ENCODE assay signal across 35 cellular contexts in genomic region chr3:172655388-172655787, GRCh38.
"Had no signal": no experiment of that assay in that cellular context is flagged by ENCODE, and none has a peak within 500 bp of the region (broad histone marks: within the 10 kb centered on the region; RNA-seq: fewer than 3 reads in every experiment).

No MANE protein-coding gene starts in this region.

- H3K36me3 Mint-ChIP-seq: activated CD4-positive, alpha-beta memory T cell treated with anti-CD3 and anti-CD28 coated beads for 36 hours; activated naive CD4-positive, alpha-beta T cell treated with anti-CD3 and anti-CD28 coated beads, Interleukin-2, amount 50 U/mL, for 72 hours; activated naive CD8-positive, alpha-beta T cell treated with anti-CD3 and anti-CD28 coated beads for 36 hours had no signal

- H3K4me1 Mint-ChIP-seq: activated B cell treated with CpG ODN at 0.5 μM for 24 hours; activated CD4-positive, alpha-beta T cell treated with anti-CD3 and anti-CD28 coated beads, Interleukin-2, amount 10 ng/mL, durations not matched to agents 24 days and 14 days; activated naive CD8-positive, alpha-beta T cell treated with anti-CD3 and anti-CD28 coated beads for 36 hours; activated T-helper 17 cell treated with anti-CD3 and anti-CD28 coated beads, Interleukin-2, amount 50 U/mL, for 72 hours had no signal

- H3K27ac ChIP-seq: adrenal gland, body of pancreas, brain microvascular endothelial cell, breast epithelium, VCaP had no signal

- H3K9me3 Mint-ChIP-seq: activated B cell treated with CpG ODN at 0.5 μM for 24 hours; activated CD4-positive, alpha-beta memory T cell treated with anti-CD3 and anti-CD28 coated beads for 36 hours; activated CD8-positive, alpha-beta T cell treated with anti-CD3 and anti-CD28 coated beads for 36 hours; activated naive CD4-positive, alpha-beta T cell treated with anti-CD3 and anti-CD28 coated beads for 36 hours; activated naive CD4-positive, alpha-beta T cell treated with anti-CD3 and anti-CD28 coated beads, Interleukin-2, amount 50 U/mL, for 72 hours; activated naive CD8-positive, alpha-beta T cell treated with anti-CD3 and anti-CD28 coated beads for 36 hours; activated T-cell treated with anti-CD3 and anti-CD28 coated beads, Interleukin-2, amount 50 U/mL, for 4 hours; activated T-cell treated with anti-CD3 and anti-CD28 coated beads, Interleukin-2, amount 50 U/mL, for 72 hours; activated T-helper 1 cell treated with anti-CD3 and anti-CD28 coated beads, Interleukin-12 subunit alpha, Interleukin-12 subunit beta, Interleukin-2, Interleukin-4 antibody, amounts not matched to agents 30 ng/mL and 10 ng/mL and 1 ng/mL, durations not matched to agents 14 hours and 24 hours and 36 hours; activated T-helper 17 cell treated with anti-CD3 and anti-CD28 coated beads, Interleukin-2, amount 50 U/mL, for 72 hours; T-helper 1 cell treated with Interleukin-12 subunit alpha and Interleukin-12 subunit beta and Interleukin-4 antibody, amounts not matched to agents 30 μg/mL and 1 μg/mL, for 36 hours; T-helper 2 cell treated with Interferon-gamma antibody and Interleukin-4, amounts not matched to agents 5 μg/mL and 100 μg/mL, for 36 hours had no signal

- H3K4me1 ChIP-seq: breast epithelium had no signal

- H3K9me3 ChIP-seq: adrenal gland, body of pancreas, breast epithelium had no signal

- H3K36me3 ChIP-seq: adrenal gland, brain microvascular endothelial cell, breast epithelium had no signal

- H3K27ac Mint-ChIP-seq: activated B cell treated with CpG ODN at 0.5 μM for 24 hours; activated CD4-positive, alpha-beta memory T cell treated with anti-CD3 and anti-CD28 coated beads for 36 hours; activated CD4-positive, alpha-beta T cell treated with anti-CD3 and anti-CD28 coated beads, Interleukin-2, amount 10 ng/mL, durations not matched to agents 24 days and 14 days; activated CD8-positive, alpha-beta T cell treated with anti-CD3 and anti-CD28 coated beads for 36 hours; activated naive CD4-positive, alpha-beta T cell treated with anti-CD3 and anti-CD28 coated beads for 36 hours; activated naive CD4-positive, alpha-beta T cell treated with anti-CD3 and anti-CD28 coated beads, Interleukin-2, amount 50 U/mL, for 72 hours; activated naive CD8-positive, alpha-beta T cell treated with anti-CD3 and anti-CD28 coated beads for 36 hours; activated T-cell treated with anti-CD3 and anti-CD28 coated beads, Interleukin-2, amount 50 U/mL, for 72 hours; activated T-helper 1 cell treated with anti-CD3 and anti-CD28 coated beads, Interleukin-12 subunit alpha, Interleukin-12 subunit beta, Interleukin-2, Interleukin-4 antibody, amounts not matched to agents 30 ng/mL and 10 ng/mL and 1 ng/mL, durations not matched to agents 14 hours and 24 hours and 36 hours; activated T-helper 17 cell treated with anti-CD3 and anti-CD28 coated beads, Interleukin-2, amount 50 U/mL, for 72 hours; T-helper 1 cell treated with Interleukin-12 subunit alpha and Interleukin-12 subunit beta and Interleukin-4 antibody, amounts not matched to agents 30 μg/mL and 1 μg/mL, for 36 hours; T-helper 2 cell treated with Interferon-gamma antibody and Interleukin-4, amounts not matched to agents 5 μg/mL and 100 μg/mL, for 36 hours had no signal

- H3K27me3 ChIP-seq: adrenal gland, body of pancreas, brain microvascular endothelial cell, breast epithelium had no signal

- H3K4me3 Mint-ChIP-seq: activated B cell treated with CpG ODN at 0.5 μM for 24 hours; activated CD4-positive, alpha-beta memory T cell treated with anti-CD3 and anti-CD28 coated beads for 36 hours; activated CD4-positive, alpha-beta T cell treated with anti-CD3 and anti-CD28 coated beads, Interleukin-2, amount 10 ng/mL, durations not matched to agents 24 days and 14 days; activated CD8-positive, alpha-beta T cell treated with anti-CD3 and anti-CD28 coated beads for 36 hours; activated naive CD4-positive, alpha-beta T cell treated with anti-CD3 and anti-CD28 coated beads for 36 hours; activated naive CD8-positive, alpha-beta T cell treated with anti-CD3 and anti-CD28 coated beads for 36 hours; activated T-cell treated with anti-CD3 and anti-CD28 coated beads, Interleukin-2, amount 50 U/mL, for 4 hours; activated T-cell treated with anti-CD3 and anti-CD28 coated beads, Interleukin-2, amount 50 U/mL, for 72 hours; activated T-helper 1 cell treated with anti-CD3 and anti-CD28 coated beads, Interleukin-12 subunit alpha, Interleukin-12 subunit beta, Interleukin-2, Interleukin-4 antibody, amounts not matched to agents 30 ng/mL and 10 ng/mL and 1 ng/mL, durations not matched to agents 14 hours and 24 hours and 36 hours; activated T-helper 17 cell treated with anti-CD3 and anti-CD28 coated beads, Interleukin-2, amount 50 U/mL, for 72 hours; T-helper 1 cell treated with Interleukin-12 subunit alpha and Interleukin-12 subunit beta and Interleukin-4 antibody, amounts not matched to agents 30 μg/mL and 1 μg/mL, for 36 hours; T-helper 2 cell treated with Interferon-gamma antibody and Interleukin-4, amounts not matched to agents 5 μg/mL and 100 μg/mL, for 36 hours had no signal

- H3K4me3 ChIP-seq: adrenal gland, body of pancreas, breast epithelium had no signal

- ATAC-seq: activated CD8-positive, alpha-beta T cell treated with anti-CD3 and anti-CD28 coated beads for 36 hours; activated naive CD4-positive, alpha-beta T cell treated with anti-CD3 and anti-CD28 coated beads, Interleukin-2, amount 50 U/mL, for 72 hours; activated T-cell treated with anti-CD3 and anti-CD28 coated beads, Interleukin-2, amount 50 U/mL, for 4 hours; activated T-cell treated with anti-CD3 and anti-CD28 coated beads, Interleukin-2, amount 50 U/mL, for 72 hours; activated T-helper 17 cell treated with anti-CD3 and anti-CD28 coated beads, Interleukin-2, amount 50 U/mL, for 72 hours; body of pancreas had no signal

- DNase-seq: activated B cell treated with CpG ODN at 0.5 μM for 24 hours; activated CD4-positive, alpha-beta memory T cell treated with anti-CD3 and anti-CD28 coated beads for 36 hours; activated CD4-positive, alpha-beta T cell treated with anti-CD3 and anti-CD28 coated beads for 4 hours; activated CD4-positive, alpha-beta T cell treated with anti-CD3 and anti-CD28 coated beads, Interleukin-2, amount 10 ng/mL, durations not matched to agents 24 days and 14 days; activated CD4-positive, alpha-beta T cell treated with anti-CD3 and anti-CD28 coated beads, Interleukin-2, amount 50 U/mL, for 1 hour; activated CD4-positive, alpha-beta T cell treated with anti-CD3 and anti-CD28 coated beads, Interleukin-2, amount 50 U/mL, for 4 hours; activated CD4-positive, CD25-positive, alpha-beta regulatory T cell treated with anti-CD3 and anti-CD28 coated beads, Interleukin-2, amount 50 U/mL, for 72 hours; activated CD8-positive, alpha-beta memory T cell treated with anti-CD3 and anti-CD28 coated beads, Interleukin-2, amount 50 U/mL, for 4 hours; activated CD8-positive, alpha-beta T cell treated with anti-CD3 and anti-CD28 coated beads for 36 hours; activated effector memory CD4-positive, alpha-beta T cell treated with anti-CD3 and anti-CD28 coated beads, Interleukin-2, amount 50 U/mL, for 16 hours; activated gamma-delta T cell treated with Interleukin-2 at 50 U/mL for 16 hours; activated naive CD4-positive, alpha-beta T cell; activated naive CD4-positive, alpha-beta T cell treated with anti-CD3 and anti-CD28 coated beads for 36 hours; activated naive CD4-positive, alpha-beta T cell treated with anti-CD3 and anti-CD28 coated beads, Interleukin-2, amount 50 U/mL, for 16 hours; activated naive CD8-positive, alpha-beta T cell treated with anti-CD3 and anti-CD28 coated beads for 36 hours; activated T-cell treated with anti-CD3 and anti-CD28 coated beads for 4 hours; activated T-cell treated with anti-CD3 and anti-CD28 coated beads, Interleukin-2, amount 50 U/mL, for 1 hour; activated T-cell treated with anti-CD3 and anti-CD28 coated beads, Interleukin-2, amount 50 U/mL, for 4 hours; activated T-cell treated with anti-CD3 and anti-CD28 coated beads, Interleukin-2, amount 50 U/mL, for 72 hours; adrenal gland; amniotic stem cell; aorta; body of pancreas; brain microvascular endothelial cell; central memory CD4-positive, alpha-beta T cell; T-helper 1 cell; T-helper 2 cell; T-helper 9 cell had no signal

- H3K27me3 Mint-ChIP-seq: activated B cell treated with CpG ODN at 0.5 μM for 24 hours; activated CD4-positive, alpha-beta memory T cell treated with anti-CD3 and anti-CD28 coated beads for 36 hours; activated CD4-positive, alpha-beta T cell treated with anti-CD3 and anti-CD28 coated beads, Interleukin-2, amount 10 ng/mL, durations not matched to agents 24 days and 14 days; activated CD8-positive, alpha-beta T cell treated with anti-CD3 and anti-CD28 coated beads for 36 hours; activated naive CD8-positive, alpha-beta T cell treated with anti-CD3 and anti-CD28 coated beads for 36 hours; activated T-helper 17 cell treated with anti-CD3 and anti-CD28 coated beads, Interleukin-2, amount 50 U/mL, for 72 hours had no signal
